ENCODE assay signal across 1 cellular context in genomic region chr22:30354644-30355043, GRCh38.
TF ChIP-seq lines count a peak whose summit lies in the region.

No MANE protein-coding gene starts in this region.

TF ChIP-seq in neural cell, 6 proteins besides CTCF, POLR2A, EP300 and RAD21 (continued from another document):
- TF ChIP-seq EZH2 (IDR thresholded peaks at IDR 0.05; ENCODE audit: borderline replicate concordance, insufficient read depth, low read length, poor library complexity, severe bottlenecking) (no peak), MXI1 (conservative IDR thresholded peaks at IDR 0.05; ENCODE audit: poor library complexity, severe bottlenecking) (no peak), TAF1 (IDR thresholded peaks at IDR 0.05; ENCODE audit: low read depth) (no peak), POLR2AphosphoS5 (IDR thresholded peaks at IDR 0.05) (no peak)
